In genomic region chr20:9555781-9556180, GRCh38 we compare ENCODE assay signal across 24 cellular contexts. TPM values are rescaled to one million over a fixed set of nuclear protein-coding genes. Genes with fewer than 3 reads are reported as not detected.
DNase-seq lines count a peak whose midpoint lies in the region; ATAC-seq and TF ChIP-seq lines count a peak whose summit lies in the region.
"Had no signal": no experiment of that assay in that cellular context is flagged by ENCODE, and none has a peak within 500 bp of the region (broad histone marks: within the 10 kb centered on the region; RNA-seq: fewer than 3 reads in every experiment).

No MANE protein-coding gene starts in this region.

- BruUV-seq in PC-3 (replicated peaks; lab: Mats Ljungman, UMichigan): no TSS peak

- CTCF ChIA-PET in PC-3 (lab: Charles Lee): interaction anchor here (0.5 kb wide), 1 partner anchor 798 kb away, joined by 3 read pairs; no protein-coding TSS in a partner anchor

- H2AFZ ChIP-seq in PC-3 (ENCODE audit: low read length): no peak overlapping the region

- peak; percentile 99 for ATAC-seq in PC-3
- ATAC-seq: heart right ventricle, lower lobe of right lung, upper lobe of right lung had no signal

- DNase-seq in HCEC 1CT: peak; percentile 52
- DNase-seq in PC-3: peak; percentile 97
- peak; percentile 95 for DNase-seq in epithelial cell of esophagus (ENCODE audit: low read depth)
- DNase-seq in renal cortical epithelial cell (ENCODE audit: low read depth): peak; percentile 56
- no peak for DNase-seq in stimulated activated CD4-positive, alpha-beta T cell treated with anti-CD3 and anti-CD28 coated beads, Interleukin-2, amount 100 ng/mL, for 48 hours
- no peak for DNase-seq in T-helper 1 cell
- DNase-seq in NCI-H2029 treated with DMSO at 0.1 percent for 48 hours (lab: John Stamatoyannopoulos, UW): no peak
- no peak for DNase-seq in SIG-M5 (lab: John Stamatoyannopoulos, UW)
- DNase-seq: activated CD4-positive, CD25-positive, alpha-beta regulatory T cell treated with anti-CD3 and anti-CD28 coated beads, Interleukin-2, amount 50 U/mL, for 72 hours; activated naive CD8-positive, alpha-beta T cell treated with anti-CD3 and anti-CD28 coated beads, Interleukin-2, amount 10 ng/mL, durations not matched to agents 7 days and 5 days; AML-193; CD8-positive, alpha-beta memory T cell; DND-41; effector memory CD4-positive, alpha-beta T cell; heart right ventricle; lower lobe of right lung; MV-4-11; NCI-H1694 treated with DMSO at 0.1 percent for 48 hours; NCI-H774; T-helper 9 cell; upper lobe of right lung had no signal

- H3K9me3 ChIP-seq in PC-3 (ENCODE audit: low read length): no peaks in the 10 kb centered on the region
- H3K9me3 ChIP-seq: lower lobe of right lung, neutrophil, upper lobe of right lung had no signal

- POLR2A ChIA-PET in PC-3 (lab: Charles Lee; ENCODE audit: unreplicated experiment): no interaction called here

- H3K36me3 ChIP-seq in PC-3 (ENCODE audit: low read depth, low read length): no peaks in the 10 kb centered on the region
- H3K36me3 ChIP-seq: heart right ventricle, lower lobe of right lung, neutrophil, upper lobe of right lung had no signal

- H3K4me3 ChIP-seq in PC-3 (ENCODE audit: low read length) (no peak overlapping the region), epithelial cell of esophagus (ENCODE audit: low read length) (no peak overlapping the region)
- H3K4me3 ChIP-seq: heart right ventricle, lower lobe of right lung, upper lobe of right lung had no signal

- H4K20me1 ChIP-seq in PC-3 (ENCODE audit: low read length): no peaks in the 10 kb centered on the region

- TF ChIP-seq CTCF in PC-3 (conservative IDR thresholded peaks at IDR 0.05; ENCODE audit: low read depth, low read length) (no peak), epithelial cell of esophagus (IDR thresholded peaks at IDR 0.05; ENCODE audit: insufficient read depth, low read depth, low read length, missing control alignments) (no peak)

- intact Hi-C loops in PC-3 (cut with micrococcal nuclease): no loop called here

- H3K4me2 ChIP-seq in PC-3 (ENCODE audit: low read length): no peak overlapping the region

- no peaks in the 10 kb centered on the region for H3K9me2 ChIP-seq in PC-3 (replicated peaks; ENCODE audit: low read length)

- H3K4me1 ChIP-seq in PC-3 (ENCODE audit: insufficient read depth, low read length): peaks cover 31% of the 10 kb centered on the region
- H3K4me1 ChIP-seq: heart right ventricle, lower lobe of right lung, upper lobe of right lung had no signal

- H3K79me2 ChIP-seq in PC-3 (ENCODE audit: low read length): no peaks in the 10 kb centered on the region

- no peaks in the 10 kb centered on the region for H3K27me3 ChIP-seq in PC-3 (ENCODE audit: low read length)
- H3K27me3 ChIP-seq: upper lobe of right lung had no signal

- no peak overlapping the region for H3K9ac ChIP-seq in PC-3 (ENCODE audit: low read length)

- H3K27ac ChIP-seq in PC-3 (ENCODE audit: low read length): peak overlapping the region; percentile 60
- H3K27ac ChIP-seq: heart right ventricle, HL-60, lower lobe of right lung, neutrophil, upper lobe of right lung had no signal

- peaks cover 5% of the 10 kb centered on the region for H3F3A ChIP-seq in PC-3 (ENCODE audit: low read length, unreplicated experiment)

RNA-seq across cellular contexts. Expression of gene LAMP5, which starts 41.4 kb away (rescaled TPM):
- total RNA-seq in PC-3 (2014; rRNA removed) (not detected in 2 replicates), renal cortical epithelial cell (0.10 and 0.17 TPM in 2 replicates)
- total RNA-seq: activated CD8-positive, alpha-beta memory T cell treated with anti-CD3 and anti-CD28 coated beads for 36 hours; activated naive CD8-positive, alpha-beta T cell treated with anti-CD3 and anti-CD28 coated beads, Interleukin-2, amount 10 ng/mL, durations not matched to agents 7 days and 5 days; CD8-positive, alpha-beta memory T cell had no signal

Comparison
In these comparisons a context has a peak if more than half of its experiments do, and no peak if none do; other contexts are left out.
1. DNase-seq: peak in HCEC 1CT (single experiment), PC-3 (single experiment), epithelial cell of esophagus (single experiment) and renal cortical epithelial cell (single experiment); none in stimulated activated CD4-positive, alpha-beta T cell treated with anti-CD3 and anti-CD28 coated beads, Interleukin-2, amount 100 ng/mL, for 48 hours (0 of 2), T-helper 1 cell (0 of 5), NCI-H2029 treated with DMSO at 0.1 percent for 48 hours (single experiment) and SIG-M5 (single experiment).